In genomic region chr15:45456212-45457106, GRCh38 we compare ENCODE assay signal across 8 cellular contexts.
DNase-seq lines count a peak whose midpoint lies in the region; ATAC-seq and TF ChIP-seq lines count a peak whose summit lies in the region.

No MANE protein-coding gene starts in this region.

- no peaks in the 10 kb centered on the region for H3K9me3 ChIP-seq in right atrium auricular region

- H3K9me3 Mint-ChIP-seq in activated naive CD4-positive, alpha-beta T cell treated with anti-CD3 and anti-CD28 coated beads, Interleukin-2, amount 50 U/mL, for 72 hours, result peaks cover 0 to 4% of the 10 kb centered on the region in 2 donors

- peaks cover 0 to 11% of the 10 kb centered on the region in 2 donors for H3K36me3 Mint-ChIP-seq in activated naive CD4-positive, alpha-beta T cell treated with anti-CD3 and anti-CD28 coated beads, Interleukin-2, amount 50 U/mL, for 72 hours

- DNase-seq in H7 (peak; percentile 33), right atrium auricular region (ENCODE audit: low spot score) (peak; percentile 80), RPMI8226 (no peak)
- DNase-seq in activated naive CD4-positive, alpha-beta T cell treated with anti-CD3 and anti-CD28 coated beads, Interleukin-2, amount 50 U/mL, for 72 hours (ENCODE audit: low spot score in 2 of 2), result peak; percentile 59 to 84
- peak in 3 of 4 experiments; percentile 30 to 65 (median 35) for DNase-seq in stimulated activated CD4-positive, alpha-beta T cell treated with anti-CD3 and anti-CD28 coated beads, Interleukin-1b, Interleukin-23, amount 100 ng/mL, for 24 hours (ENCODE audit: low read depth in 4 of 4, low spot score in 1 of 4)

- H3K27me3 ChIP-seq in H7 (ENCODE audit: control insufficient read depth, insufficient read depth, low read length) (peaks cover 19% of the 10 kb centered on the region), right atrium auricular region (no peaks in the 10 kb centered on the region)

- no peaks in the 10 kb centered on the region for H3K36me3 ChIP-seq in H7 (replicated peaks; ENCODE audit: control insufficient read depth, insufficient read depth, low read length)
- no peaks in the 10 kb centered on the region for H3K36me3 ChIP-seq in right atrium auricular region

- H3K27ac Mint-ChIP-seq in activated naive CD4-positive, alpha-beta T cell treated with anti-CD3 and anti-CD28 coated beads, Interleukin-2, amount 50 U/mL, for 72 hours, result peak overlapping the region; percentile 68 to 85

- ATAC-seq in SK-N-SH treated with all-trans-retinoic acid at 6 μM for 48 hours (peak; percentile 76), HG03354 (IDR thresholded peaks at IDR 0.05; ENCODE audit: poor library complexity, severe bottlenecking, unreplicated experiment) (no peak), GM21528 (IDR thresholded peaks at IDR 0.05; ENCODE audit: low FRiP score, unreplicated experiment) (no peak)
- peak; percentile 72 to 76 for ATAC-seq in activated naive CD4-positive, alpha-beta T cell treated with anti-CD3 and anti-CD28 coated beads, Interleukin-2, amount 50 U/mL, for 72 hours

- H3K27ac ChIP-seq in right atrium auricular region, result no peak overlapping the region

- no peak overlapping the region for H3K4me3 ChIP-seq in H7 (ENCODE audit: insufficient read depth, low read depth, low read length)
- H3K4me3 ChIP-seq in right atrium auricular region, result no peak overlapping the region

- peaks cover 0 to 14% of the 10 kb centered on the region in 2 donors for H3K4me1 ChIP-seq in right atrium auricular region

- no peak for TF ChIP-seq CTCF in right atrium auricular region (IDR thresholded peaks at IDR 0.05)

TF ChIP-seq in SK-N-SH treated with all-trans-retinoic acid at 6 μM for 48 hours, 23 proteins besides CTCF, POLR2A, EP300 and RAD21:
- TF ChIP-seq ARNTL (CRISPR knock-in tag; IDR thresholded peaks at IDR 0.05; ENCODE audit: borderline replicate concordance, low read depth), result no peak
- TF ChIP-seq GLIS3 (CRISPR knock-in tag; IDR thresholded peaks at IDR 0.05), result peak; percentile 63; the same call in 1 of the 2 replicates
- peak; percentile 94 for TF ChIP-seq TOX (CRISPR knock-in tag; IDR thresholded peaks at IDR 0.05; ENCODE audit: borderline replicate concordance)
- TF ChIP-seq OSR1 (CRISPR knock-in tag; IDR thresholded peaks at IDR 0.05), result no peak; the same call in 1 of the 2 replicates
- TF ChIP-seq RARB (CRISPR knock-in tag; IDR thresholded peaks at IDR 0.05), result 0 out of 2 replicates have a peak, but pooled peaks have one; percentile 67
- peak; percentile 99 for TF ChIP-seq CSDC2 (CRISPR knock-in tag; IDR thresholded peaks at IDR 0.05)
- TF ChIP-seq TSHZ2 (CRISPR knock-in tag; IDR thresholded peaks at IDR 0.05), result no peak
- TF ChIP-seq ZFP30 (CRISPR knock-in tag; IDR thresholded peaks at IDR 0.05), result no peak
- no peak for TF ChIP-seq ESRRG (CRISPR knock-in tag; IDR thresholded peaks at IDR 0.05)
- TF ChIP-seq TCF4 (CRISPR knock-in tag; IDR thresholded peaks at IDR 0.05; ENCODE audit: borderline replicate concordance), result no peak
- TF ChIP-seq CREB5 (CRISPR knock-in tag; IDR thresholded peaks at IDR 0.05; ENCODE audit: low read depth), result peak; percentile 95
- peak; percentile 86 for TF ChIP-seq ZC3H10 (CRISPR knock-in tag; IDR thresholded peaks at IDR 0.05)
- TF ChIP-seq ZFP3 (CRISPR knock-in tag; IDR thresholded peaks at IDR 0.05), result peak; percentile 92
- no peak for TF ChIP-seq POU6F1 (CRISPR knock-in tag; IDR thresholded peaks at IDR 0.05; ENCODE audit: borderline replicate concordance, low read depth)
- peak; percentile 26; the same call in 1 of the 2 replicates for TF ChIP-seq SNAI2 (CRISPR knock-in tag; IDR thresholded peaks at IDR 0.05)
- no peak for TF ChIP-seq PATZ1 (CRISPR knock-in tag; IDR thresholded peaks at IDR 0.05; ENCODE audit: borderline replicate concordance)
- no peak for TF ChIP-seq ZNF70 (CRISPR knock-in tag; IDR thresholded peaks at IDR 0.05)
- TF ChIP-seq CSRNP3 (CRISPR knock-in tag; IDR thresholded peaks at IDR 0.05), result no peak
- TF ChIP-seq BACH2 (CRISPR knock-in tag; IDR thresholded peaks at IDR 0.05; ENCODE audit: borderline replicate concordance), result no peak
- no peak for TF ChIP-seq ZNF565 (CRISPR knock-in tag; conservative IDR thresholded peaks at IDR 0.05; ENCODE audit: low read depth)
- TF ChIP-seq PPARA (CRISPR knock-in tag; IDR thresholded peaks at IDR 0.05; ENCODE audit: borderline replicate concordance), result no peak
- peak; percentile 52; the same call in 1 of the 2 replicates for TF ChIP-seq ISL1 (CRISPR knock-in tag; IDR thresholded peaks at IDR 0.05)
- no peak for TF ChIP-seq ZNF8 (CRISPR knock-in tag; IDR thresholded peaks at IDR 0.05)

Comparison
In these comparisons a context has a peak if more than half of its experiments do, and no peak if none do; other contexts are left out.
1. ATAC-seq: peak in SK-N-SH treated with all-trans-retinoic acid at 6 μM for 48 hours (single experiment) and activated naive CD4-positive, alpha-beta T cell treated with anti-CD3 and anti-CD28 coated beads, Interleukin-2, amount 50 U/mL, for 72 hours (2 of 2); none in HG03354 (single experiment) and GM21528 (single experiment).